ENCODE assay signal across 27 cellular contexts in genomic region chr9:72936679-72937078, GRCh38. TPM values are rescaled to one million over a fixed set of nuclear protein-coding genes. Genes with fewer than 3 reads are reported as not detected.
"Had no signal": no experiment of that assay in that cellular context is flagged by ENCODE, and none has a peak within 500 bp of the region (broad histone marks: within the 10 kb centered on the region; RNA-seq: fewer than 3 reads in every experiment).

No MANE protein-coding gene starts in this region.

- H2AFZ ChIP-seq: parathyroid adenoma had no signal

- H3K4me1 ChIP-seq: parathyroid adenoma had no signal

- H3K9me3 ChIP-seq: ovary, psoas muscle, thoracic aorta, thyroid gland, tibial nerve, upper lobe of left lung, vagina had no signal

- H3K36me3 ChIP-seq: ovary, thoracic aorta, thyroid gland had no signal

- H3K4me3 ChIP-seq: ovary, psoas muscle, thoracic aorta, thyroid gland, tibial nerve, upper lobe of left lung, vagina had no signal

- H3K79me2 ChIP-seq: parathyroid adenoma had no signal

- H3K27me3 ChIP-seq: ovary, thyroid gland, tibial nerve, upper lobe of left lung, vagina had no signal

- H3K27ac ChIP-seq: ovary, parathyroid adenoma, psoas muscle, thoracic aorta, thyroid gland, upper lobe of left lung, vagina had no signal

- FAIRE-seq: small intestine, urothelium cell line had no signal

- ATAC-seq: naive thymus-derived CD8-positive, alpha-beta T cell; natural killer cell treated with Interleukin-12 subunit alpha and Interleukin-12 subunit beta and Interleukin-15 and Interleukin-18, amount 100 ng/mL, for 72 hours; stimulated activated memory B cell treated with anti-CD40 and anti-IgM and Interleukin-4, amounts not matched to agents 10 μg/mL and 1 μg/mL and 100 μg/mL, for 72 hours; stimulated activated naive CD8-positive, alpha-beta T cell treated with anti-CD3 and anti-CD28 coated beads, Interleukin-15, amount 100 ng/mL, for 72 hours; stimulated activated naive CD8-positive, alpha-beta T cell treated with anti-CD3 and anti-CD28 coated beads, Interleukin-15, Interleukin-2, amounts not matched to agents 100 U/mL and 50 U/mL, for 24 hours had no signal

- DNase-seq: naive B cell; naive thymus-derived CD8-positive, alpha-beta T cell; nephron progenitor cell; occipital lobe; ovary; posterior cingulate gyrus; psoas muscle; right cardiac atrium; small intestine; stimulated activated CD4-positive, alpha-beta T cell treated with anti-CD3 and anti-CD28 coated beads, Interleukin-15, amount 100 ng/mL, for 24 hours; stimulated activated CD4-positive, alpha-beta T cell treated with anti-CD3 and anti-CD28 coated beads, Interleukin-2, amount 100 ng/mL, for 24 hours; stimulated activated CD4-positive, alpha-beta T cell treated with anti-CD3 and anti-CD28 coated beads, Interleukin-2, amount 100 ng/mL, for 48 hours; stimulated activated CD4-positive, alpha-beta T cell treated with anti-CD3 and anti-CD28 coated beads, Interleukin-4, amount 100 ng/mL, for 4 hours; stimulated activated CD8-positive, alpha-beta memory T cell treated with anti-CD3 and anti-CD28 coated beads, Interleukin-4, amount 100 ng/mL, for 48 hours; stimulated activated naive CD4-positive, alpha-beta T cell; stimulated activated naive CD8-positive, alpha-beta T cell treated with anti-CD3 and anti-CD28 coated beads, Interleukin-15, amount 100 ng/mL, for 72 hours; stimulated activated naive CD8-positive, alpha-beta T cell treated with anti-CD3 and anti-CD28 coated beads, Interleukin-15, Interleukin-2, amounts not matched to agents 100 U/mL and 50 U/mL, for 24 hours; thyroid gland; trophoblast cell; upper lobe of left lung had no signal

- H3K9ac ChIP-seq: parathyroid adenoma had no signal

RNA-seq across cellular contexts. Expression of gene ALDH1A1, which starts 16.2 kb away (rescaled TPM):
- total RNA-seq: natural killer cell treated with Interleukin-12 subunit alpha and Interleukin-12 subunit beta and Interleukin-15 and Interleukin-18, amount 100 ng/mL, for 72 hours had no signal
